In the genomic region with DNA sequence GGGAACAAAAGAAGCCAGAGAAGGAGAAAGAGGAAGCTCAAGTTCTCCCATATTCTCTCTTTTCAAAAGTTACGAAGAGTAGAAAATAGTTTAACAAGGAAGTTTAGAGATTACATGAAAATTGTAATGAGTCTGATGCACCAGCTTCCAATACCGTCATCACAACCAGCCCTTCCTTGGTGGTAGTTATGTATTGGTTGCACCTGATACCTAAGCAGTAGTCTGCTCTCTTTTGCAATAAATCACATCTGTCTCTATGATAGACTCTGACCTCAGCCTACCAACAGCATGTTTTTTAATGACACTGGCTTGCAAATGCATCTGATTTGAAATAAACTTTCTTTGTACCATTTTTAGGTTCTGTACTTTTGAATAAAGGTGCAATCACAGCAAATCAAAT, we compare ENCODE assay signal across 27 cellular contexts.
"Had no signal": no experiment of that assay in that cellular context is flagged by ENCODE, and none has a peak within 500 bp of the region (broad histone marks: within the 10 kb centered on the region; RNA-seq: fewer than 3 reads in every experiment).

No MANE protein-coding gene starts in this region.

- H3K27ac Mint-ChIP-seq: activated B cell treated with CpG ODN at 0.5 μM for 24 hours; activated CD4-positive, alpha-beta memory T cell treated with anti-CD3 and anti-CD28 coated beads for 36 hours; activated naive CD4-positive, alpha-beta T cell treated with anti-CD3 and anti-CD28 coated beads for 36 hours; activated naive CD8-positive, alpha-beta T cell; brain had no signal

- H3K27me3 Mint-ChIP-seq: activated B cell treated with CpG ODN at 0.5 μM for 24 hours; activated CD4-positive, alpha-beta memory T cell treated with anti-CD3 and anti-CD28 coated beads for 36 hours; activated CD4-positive, alpha-beta T cell treated with anti-CD3 and anti-CD28 coated beads, Interleukin-2, amount 10 ng/mL, durations not matched to agents 7 days and 5 days; activated naive CD8-positive, alpha-beta T cell; brain had no signal

- H3K9me3 ChIP-seq: MG63, SJSA1 had no signal

- H3K4me1 Mint-ChIP-seq: activated B cell treated with CpG ODN at 0.5 μM for 24 hours, brain had no signal

- H3K9me3 Mint-ChIP-seq: activated CD4-positive, alpha-beta memory T cell treated with anti-CD3 and anti-CD28 coated beads for 36 hours; activated naive CD4-positive, alpha-beta T cell treated with anti-CD3 and anti-CD28 coated beads for 36 hours had no signal

- H3K27me3 ChIP-seq: MG63, SJSA1 had no signal

- H3K36me3 ChIP-seq: MG63, SJSA1 had no signal

- DNase-seq: activated B cell treated with CpG ODN at 0.5 μM for 24 hours; activated CD4-positive, alpha-beta memory T cell treated with anti-CD3 and anti-CD28 coated beads for 36 hours; activated CD4-positive, alpha-beta T cell treated with anti-CD3 and anti-CD28 coated beads for 1 hour; activated CD4-positive, alpha-beta T cell treated with anti-CD3 and anti-CD28 coated beads, Interleukin-2, amount 10 ng/mL, durations not matched to agents 7 days and 5 days; activated CD8-positive, alpha-beta memory T cell treated with anti-CD3 and anti-CD28 coated beads for 24 hours; activated gamma-delta T cell; activated naive CD4-positive, alpha-beta T cell treated with anti-CD3 and anti-CD28 coated beads for 36 hours; activated T-cell treated with anti-CD3 and anti-CD28 coated beads, Interleukin-2, amount 50 U/mL, for 4 hours; amygdala; MG63; NCI-H1105; NCI-H1436 treated with DMSO at 0.1 percent for 48 hours; NCI-H1930; NCI-H2171; NCI-H2227 treated with DMSO at 0.1 percent for 48 hours; NCI-H446 treated with DMSO at 0.1 percent for 48 hours; NCI-H524 treated with DMSO at 0.1 percent for 48 hours; NCI-H82; RPMI8226; SW 1271 had no signal

- H3K27ac ChIP-seq: KMS-11, SJSA1 had no signal

- H3K36me3 Mint-ChIP-seq: activated CD4-positive, alpha-beta memory T cell treated with anti-CD3 and anti-CD28 coated beads for 36 hours; brain had no signal

- H3K9ac ChIP-seq: KMS-11 had no signal

- H3K4me3 ChIP-seq: MG63, SJSA1 had no signal

- ATAC-seq: activated T-cell treated with anti-CD3 and anti-CD28 coated beads, Interleukin-2, amount 50 U/mL, for 4 hours; Panc1; Right ventricle myocardium inferior; SK-N-SH treated with all-trans-retinoic acid at 6 μM for 48 hours had no signal

- H3K4me3 Mint-ChIP-seq: activated B cell treated with CpG ODN at 0.5 μM for 24 hours; activated CD4-positive, alpha-beta memory T cell treated with anti-CD3 and anti-CD28 coated beads for 36 hours; activated CD4-positive, alpha-beta T cell treated with anti-CD3 and anti-CD28 coated beads, Interleukin-2, amount 10 ng/mL, durations not matched to agents 7 days and 5 days; activated naive CD4-positive, alpha-beta T cell treated with anti-CD3 and anti-CD28 coated beads for 36 hours; activated naive CD8-positive, alpha-beta T cell; activated T-cell treated with anti-CD3 and anti-CD28 coated beads, Interleukin-2, amount 50 U/mL, for 4 hours; brain had no signal

- H3K4me2 ChIP-seq: KMS-11 had no signal

- H3K4me1 ChIP-seq: SJSA1 had no signal
